ENCODE assay signal across 13 cellular contexts in the genomic region with DNA sequence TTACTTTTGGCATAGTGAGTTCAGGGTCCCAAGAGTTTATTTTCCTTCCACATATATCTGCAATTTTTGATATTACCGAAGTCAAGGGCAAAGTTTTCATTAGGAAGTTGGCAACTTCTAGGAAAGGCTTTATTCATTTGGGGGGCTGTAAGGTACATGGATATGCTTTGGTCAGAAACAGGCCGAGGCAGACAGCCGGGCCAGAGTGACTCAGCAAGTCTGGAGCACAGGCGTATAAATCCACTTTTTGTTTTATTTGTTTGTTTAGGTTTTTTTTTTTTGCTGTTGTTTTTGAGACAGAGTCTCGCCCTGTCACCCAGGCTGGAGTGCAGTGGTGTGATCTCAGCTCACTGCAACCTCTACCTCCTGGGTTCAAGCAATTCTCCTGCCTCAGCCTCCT. TPM values are rescaled to one million over a fixed set of nuclear protein-coding genes. Genes with fewer than 3 reads are reported as not detected.
A peak's percentile ranks its signal among the peaks of the same experiment; 100 is the strongest.
DNase-seq lines count a peak whose midpoint lies in the region; ATAC-seq, FAIRE-seq and TF ChIP-seq lines count a peak whose summit lies in the region.
"Had no signal": no experiment of that assay in that cellular context is flagged by ENCODE, and none has a peak within 500 bp of the region (broad histone marks: within the 10 kb centered on the region; RNA-seq: fewer than 3 reads in every experiment).

No MANE protein-coding gene starts in this region.

- H3K9me3 ChIP-seq in CD4-positive, CD25-positive, alpha-beta regulatory T cell (ENCODE audit: control insufficient read depth in 2 of 2, low read length in 2 of 2) = peaks cover 0 to 15% of the 10 kb centered on the region in 2 experiments
- H3K9me3 ChIP-seq in Panc1 (ENCODE audit: control insufficient read depth, insufficient read depth, low read depth, low read length) (no peaks in the 10 kb centered on the region; the same call in 1 of the 2 replicates), pancreas (no peaks in the 10 kb centered on the region)

- H3K4me1 Mint-ChIP-seq in CD4-positive, CD25-positive, alpha-beta regulatory T cell = peaks cover 12 to 58% (median 28%) of the 10 kb centered on the region in 4 donors
- peaks cover 25% of the 10 kb centered on the region for H3K4me1 Mint-ChIP-seq in activated CD4-positive, alpha-beta memory T cell treated with anti-CD3 and anti-CD28 coated beads for 36 hours (ENCODE audit: low read depth)

- no TSS peak for BruUV-seq in Panc1 (replicated peaks; lab: Mats Ljungman, UMichigan)

- intact Hi-C loops in Panc1 (cut with micrococcal nuclease; ENCODE audit: unreplicated experiment) = no loop called here
- intact Hi-C loops in pancreas (cut with DNase I) = no loop called here
- intact Hi-C loops in activated CD4-positive, alpha-beta memory T cell treated with anti-CD3 and anti-CD28 coated beads for 36 hours (cut with micrococcal nuclease) = no loop called here

- WGBS in pancreas, 2 donors = 17 to 20% methylated on average over 5 of the region's 5 CpGs

- peaks cover 33% of the 10 kb centered on the region for H3K36me3 Mint-ChIP-seq in CD4-positive, CD25-positive, alpha-beta regulatory T cell
- H3K36me3 Mint-ChIP-seq in activated CD4-positive, alpha-beta memory T cell treated with anti-CD3 and anti-CD28 coated beads for 36 hours = peaks cover 51% of the 10 kb centered on the region

- no peaks in the 10 kb centered on the region for H3K27me3 ChIP-seq in CD4-positive, CD25-positive, alpha-beta regulatory T cell (ENCODE audit: control insufficient read depth, insufficient read depth, low read length)
- no peaks in the 10 kb centered on the region for H3K27me3 ChIP-seq in Panc1 (ENCODE audit: control insufficient read depth, insufficient read depth, low read length)
- H3K27me3 ChIP-seq in pancreas = no peaks in the 10 kb centered on the region

- FAIRE-seq in pancreas (lab: Jason Lieb, UNC) (no peak), H54 (lab: Jason Lieb, UNC) (no peak)
- FAIRE-seq: islet of Langerhans, small intestine had no signal

- no peak for DNase-seq in CD4-positive, CD25-positive, alpha-beta regulatory T cell
- no peak for DNase-seq in Panc1 (ENCODE audit: low read depth, low spot score)
- DNase-seq in fibroblast of mammary gland (ENCODE audit: low read depth) = peak; percentile 57
- peak in 2 of 6 donors; percentile 24 to 26 for DNase-seq in pancreas
- DNase-seq in H54 (ENCODE audit: insufficient read length, low spot score) = no peak
- no peak for DNase-seq in activated CD4-positive, alpha-beta memory T cell treated with anti-CD3 and anti-CD28 coated beads for 36 hours
- DNase-seq: activated CD4-positive, alpha-beta T cell treated with anti-CD3 and anti-CD28 coated beads, Interleukin-2, amount 50 U/mL, for 4 hours; Calu3; small intestine; stimulated activated naive CD8-positive, alpha-beta T cell treated with anti-CD3 and anti-CD28 coated beads, Interleukin-15, Interleukin-2, amounts not matched to agents 100 U/mL and 50 U/mL, for 24 hours had no signal

- CTCF ChIA-PET in Panc1 (lab: Charles Lee) = no interaction called here
- CTCF ChIA-PET in activated CD4-positive, alpha-beta memory T cell treated with anti-CD3 and anti-CD28 coated beads for 36 hours (lab: Charles Lee) = no interaction called here

- ATAC-seq in CD4-positive, CD25-positive, alpha-beta regulatory T cell (ENCODE audit: low read depth in 2 of 2) = no peak
- ATAC-seq in Panc1 = no peak
- peak in 3 of 4 donors; percentile 20 to 32 (median 20) for ATAC-seq in pancreas
- ATAC-seq in HG02588 (IDR thresholded peaks at IDR 0.05; ENCODE audit: unreplicated experiment) = no peak
- no peak for ATAC-seq in HG03457 (IDR thresholded peaks at IDR 0.05; ENCODE audit: unreplicated experiment)
- ATAC-seq: stimulated activated naive CD8-positive, alpha-beta T cell treated with anti-CD3 and anti-CD28 coated beads, Interleukin-15, Interleukin-2, amounts not matched to agents 100 U/mL and 50 U/mL, for 24 hours had no signal

- no peak for TF ChIP-seq POLR2A in H54 (IDR thresholded peaks at IDR 0.05; ENCODE audit: low read depth, low read length)

- no peak overlapping the region for H3K4me3 ChIP-seq in CD4-positive, CD25-positive, alpha-beta regulatory T cell (ENCODE audit: low read depth, low read length)
- H3K4me3 ChIP-seq in Panc1 (ENCODE audit: low read depth in 2 of 2, low read length in 2 of 2) (peak overlapping the region in 1 of 2 experiments; percentile 31; a peak in 2 of 4 replicates), fibroblast of mammary gland (ENCODE audit: control insufficient read depth, low read depth, low read length) (no peak overlapping the region), pancreas (no peak overlapping the region)

- TF ChIP-seq CTCF in Panc1 (IDR thresholded peaks at IDR 0.05) = no peak
- no peak for TF ChIP-seq CTCF in fibroblast of mammary gland (conservative IDR thresholded peaks at IDR 0.05; ENCODE audit: control insufficient read depth, insufficient read depth, low read depth, low read length)
- TF ChIP-seq CTCF in pancreas (IDR thresholded peaks at IDR 0.05) = no peak

- H3K27ac Mint-ChIP-seq in CD4-positive, CD25-positive, alpha-beta regulatory T cell = peak overlapping the region in 1 of 3 donors; percentile 36
- H3K27ac Mint-ChIP-seq in activated CD4-positive, alpha-beta memory T cell treated with anti-CD3 and anti-CD28 coated beads for 36 hours = no peak overlapping the region

- POLR2A ChIA-PET in Panc1 (lab: Charles Lee) = no interaction called here
- POLR2A ChIA-PET in activated CD4-positive, alpha-beta memory T cell treated with anti-CD3 and anti-CD28 coated beads for 36 hours (lab: Charles Lee) = no interaction called here

- peaks cover 18% of the 10 kb centered on the region for H3K4me1 ChIP-seq in CD4-positive, CD25-positive, alpha-beta regulatory T cell (ENCODE audit: control insufficient read depth, insufficient read depth, low read length, poor library complexity, severe bottlenecking)
- H3K4me1 ChIP-seq in Panc1 (ENCODE audit: control insufficient read depth, insufficient read depth, low read length) = peaks cover 30% of the 10 kb centered on the region
- peaks cover 0 to 10% (median 10%) of the 10 kb centered on the region in 3 donors for H3K4me1 ChIP-seq in pancreas

- in situ Hi-C loops in Panc1 (cut with HindIII; ENCODE audit: low pct_unique_long_range_greater_than_20kb, low sequenced_read_pairs) = no loop called here

- H3K9me3 Mint-ChIP-seq in CD4-positive, CD25-positive, alpha-beta regulatory T cell = peaks cover 0 to 32% (median 11%) of the 10 kb centered on the region in 7 donors
- peaks cover 26% of the 10 kb centered on the region for H3K9me3 Mint-ChIP-seq in activated CD4-positive, alpha-beta memory T cell treated with anti-CD3 and anti-CD28 coated beads for 36 hours

- no peaks in the 10 kb centered on the region for H3K36me3 ChIP-seq in CD4-positive, CD25-positive, alpha-beta regulatory T cell (ENCODE audit: control insufficient read depth, insufficient read depth, low read length)
- no peaks in the 10 kb centered on the region; the same call in 1 of the 2 replicates for H3K36me3 ChIP-seq in Panc1 (ENCODE audit: control insufficient read depth, insufficient read depth, low read length)
- no peaks in the 10 kb centered on the region for H3K36me3 ChIP-seq in pancreas

- H3K27me3 Mint-ChIP-seq in CD4-positive, CD25-positive, alpha-beta regulatory T cell = no peaks in the 10 kb centered on the region
- H3K27me3 Mint-ChIP-seq in activated CD4-positive, alpha-beta memory T cell treated with anti-CD3 and anti-CD28 coated beads for 36 hours = no peaks in the 10 kb centered on the region

- peak overlapping the region in 3 of 4 donors; percentile 13 to 80 (median 16) for H3K4me3 Mint-ChIP-seq in CD4-positive, CD25-positive, alpha-beta regulatory T cell
- H3K4me3 Mint-ChIP-seq in activated CD4-positive, alpha-beta memory T cell treated with anti-CD3 and anti-CD28 coated beads for 36 hours = no peak overlapping the region

- no peak overlapping the region for H3K27ac ChIP-seq in CD4-positive, CD25-positive, alpha-beta regulatory T cell (ENCODE audit: insufficient read depth, low read length, poor library complexity, severe bottlenecking)
- H3K27ac ChIP-seq in Panc1 (ENCODE audit: low read length) (peak overlapping the region; percentile 83), pancreas (peak overlapping the region in 2 of 4 donors; percentile 25)

RNA-seq across cellular contexts. Expression of a gene that starts 3.7 kb away (rescaled TPM):
- total RNA-seq in CD4-positive, CD25-positive, alpha-beta regulatory T cell = 10.5 TPM
- 1 to 10 TPM; 4.9 to 8.9 (median 8.1) TPM for polyA plus RNA-seq in CD4-positive, CD25-positive, alpha-beta regulatory T cell
- total RNA-seq in Panc1 (2021; ENCODE audit: unreplicated experiment) (21.3 TPM), pancreas (1 to 10 TPM; 4.0 to 8.4 (median 6.3) TPM)
- 5.2 TPM for polyA plus RNA-seq in Panc1 (2012; ENCODE audit: insufficient read length)
- 1 to 10 TPM; 2.6 to 3.6 TPM for polyA plus RNA-seq in pancreas
- total RNA-seq in activated CD4-positive, alpha-beta memory T cell treated with anti-CD3 and anti-CD28 coated beads for 36 hours = 10 to 100 TPM; 13.0 to 13.5 TPM

Comparison
In these comparisons a context has a peak if more than half of its experiments do, and no peak if none do; other contexts are left out.
1. ATAC-seq: peak in pancreas (3 of 4); none in CD4-positive, CD25-positive, alpha-beta regulatory T cell (0 of 2), Panc1 (single experiment), HG02588 (single experiment) and HG03457 (single experiment).